ENCODE assay signal across 5 cellular contexts in genomic region chr9:33588876-33589275, GRCh38.
DNase-seq lines count a peak whose midpoint lies in the region; ATAC-seq, FAIRE-seq and TF ChIP-seq lines count a peak whose summit lies in the region.
"Not testable (repeated sequence)": the region's sequence is repeated elsewhere in the genome, so short reads cannot be mapped to it uniquely, and the experiment has no call there.

No MANE protein-coding gene starts in this region.

- ATAC-seq in left lobe of liver (peak; percentile 90), right lobe of liver (peak; percentile 26 to 87 (median 66))

- WGBS in liver: 32% methylated on average over 1 of the region's 2 CpGs
- WGBS in right lobe of liver (ENCODE audit: insufficient coverage, low coverage, low lambda C conversion rate, missing lambda C conversion rate): no CpG with 5 or more reads among the region's 2 CpGs

- H3K4me3 Mint-ChIP-seq in astrocyte (ENCODE audit: unreplicated experiment); osteocyte (ENCODE audit: unreplicated experiment): not testable (repeated sequence)

- H3K36me3 ChIP-seq in astrocyte (ENCODE audit: insufficient read depth, low read length); liver (ENCODE audit: control insufficient read depth in 4 of 4, insufficient read depth in 3 of 4, low read depth in 1 of 4, low read length in 3 of 4); right lobe of liver: not testable (repeated sequence)

- not testable (repeated sequence) for H3K27ac Mint-ChIP-seq in astrocyte (ENCODE audit: unreplicated experiment); osteocyte (ENCODE audit: unreplicated experiment)

- peak; percentile 29 for FAIRE-seq in astrocyte (lab: Jason Lieb, UNC)

- H3K4me1 ChIP-seq in astrocyte (ENCODE audit: insufficient read depth, low read length); liver (ENCODE audit: control insufficient read depth in 4 of 4, insufficient read depth in 4 of 4, low read length in 3 of 4); right lobe of liver: not testable (repeated sequence)

- H3K9ac ChIP-seq in astrocyte (ENCODE audit: low read length); liver (ENCODE audit: low read depth in 1 of 2, low read length in 2 of 2): not testable (repeated sequence)

- not testable (repeated sequence) for H3K27ac ChIP-seq in astrocyte (ENCODE audit: low read depth, low read length); liver (ENCODE audit: low read depth in 1 of 2, low read length in 2 of 2); right lobe of liver

- intact Hi-C loops in right lobe of liver (cut with DNase I): not testable (repeated sequence)

- not testable (repeated sequence) for H2AFZ ChIP-seq in astrocyte (ENCODE audit: low read depth, low read length)

- H3K36me3 Mint-ChIP-seq in astrocyte (ENCODE audit: low read depth, unreplicated experiment); osteocyte (ENCODE audit: unreplicated experiment): not testable (repeated sequence)

- H3K27me3 ChIP-seq in astrocyte (ENCODE audit: insufficient read depth, low read length); liver (ENCODE audit: control insufficient read depth in 4 of 4, insufficient read depth in 4 of 4, low read length in 3 of 4); right lobe of liver: not testable (repeated sequence)

- H4K20me1 ChIP-seq in astrocyte (ENCODE audit: insufficient read depth, low read length): not testable (repeated sequence)

- not testable (repeated sequence) for H3K4me1 Mint-ChIP-seq in astrocyte (ENCODE audit: low read depth, unreplicated experiment); osteocyte (ENCODE audit: unreplicated experiment)

- H3K27me3 Mint-ChIP-seq in astrocyte (ENCODE audit: low read depth, unreplicated experiment): peaks cover 16% of the 10 kb centered on the region
- not testable (repeated sequence) for H3K27me3 Mint-ChIP-seq in osteocyte (ENCODE audit: unreplicated experiment)

- not testable (repeated sequence) for H3K9me3 Mint-ChIP-seq in astrocyte (ENCODE audit: unreplicated experiment); osteocyte (ENCODE audit: unreplicated experiment)

- not testable (repeated sequence) for TF ChIP-seq RAD21 in liver (IDR thresholded peaks at IDR 0.05)

- not testable (repeated sequence) for DNase-seq in astrocyte (ENCODE audit: low read depth); left lobe of liver (ENCODE audit: low spot score); right lobe of liver
- peak; percentile 8 for DNase-seq in osteocyte (ENCODE audit: extremely low spot score, unreplicated experiment)

- H3K4me2 ChIP-seq in astrocyte (ENCODE audit: low read length): not testable (repeated sequence)

- not testable (repeated sequence) for H3K79me2 ChIP-seq in astrocyte (ENCODE audit: insufficient read depth, low read length)

- TF ChIP-seq CTCF in astrocyte (IDR thresholded peaks at IDR 0.05; ENCODE audit: insufficient read depth, low read depth, low read length); liver (IDR thresholded peaks at IDR 0.05; ENCODE audit: low read depth, low read length, missing input control); right lobe of liver (IDR thresholded peaks at IDR 0.05); osteocyte (IDR thresholded peaks at IDR 0.05): not testable (repeated sequence)

- H3K4me3 ChIP-seq in astrocyte (ENCODE audit: insufficient read depth, low read depth, low read length); liver (ENCODE audit: low read depth in 1 of 3, low read length in 3 of 3); right lobe of liver: not testable (repeated sequence)

- not testable (repeated sequence) for H3K9me3 ChIP-seq in astrocyte (ENCODE audit: insufficient read depth, low read depth, low read length); liver (ENCODE audit: control insufficient read depth in 4 of 4, low read length in 3 of 4); right lobe of liver

- TF ChIP-seq POLR2A in right lobe of liver (IDR thresholded peaks at IDR 0.05): not testable (repeated sequence)

TF ChIP-seq in liver, 16 proteins besides CTCF, POLR2A, EP300 and RAD21:
- TF ChIP-seq HNF4A (conservative IDR thresholded peaks at IDR 0.05): peak; percentile 31 to 65
TF ChIP-seq in liver: peak in this region for 1; not testable (repeated sequence) for 15.
